Comparison of ENCODE assay signal across 8 cellular contexts in genomic region chr4:114694770-114695169, GRCh38.
DNase-seq lines count a peak whose midpoint lies in the region; ATAC-seq and TF ChIP-seq lines count a peak whose summit lies in the region.

No MANE protein-coding gene starts in this region.

- peak; percentile 64 for ATAC-seq in HCT116

- H3K79me2 ChIP-seq in HCT116 (ENCODE audit: insufficient read depth, low read length): no peaks in the 10 kb centered on the region

- intact Hi-C loops in HCT116 (cut with micrococcal nuclease): loop anchor here (1.0 to 10.0 kb wide), 4 partner anchors 308 to 1300 kb away; no protein-coding TSS in a partner anchor

- no peaks in the 10 kb centered on the region; the same call in 1 of the 2 replicates for H4K20me1 ChIP-seq in HCT116 (ENCODE audit: insufficient read depth)

- BruUV-seq in HCT116 (replicated peaks; lab: Mats Ljungman, UMichigan): no TSS peak

- H3K9me3 ChIP-seq in HCT116 (ENCODE audit: control insufficient read depth in 1 of 2, insufficient read depth in 1 of 2, low read depth in 1 of 2, low read length in 2 of 2): no peaks in the 10 kb centered on the region

- H3K27ac ChIP-seq in HCT116 (ENCODE audit: low read depth, low read length) (no peak overlapping the region), coronary artery (no peak overlapping the region)

- no peak overlapping the region for H3K4me2 ChIP-seq in HCT116 (ENCODE audit: low read length)

- H3K4me1 ChIP-seq in HCT116 (ENCODE audit: control insufficient read depth in 1 of 2, insufficient read depth in 2 of 2, low read length in 2 of 2): no peaks in the 10 kb centered on the region

- H3K27ac Mint-ChIP-seq in nephron: no peak overlapping the region

- peaks cover 14% of the 10 kb centered on the region for H3K4me1 Mint-ChIP-seq in nephron

- TF ChIP-seq CTCF in HCT116 (IDR thresholded peaks at IDR 0.05 in 2 of 3, conservative IDR thresholded peaks at IDR 0.05 in 1 of 3; ENCODE audit: borderline replicate concordance in 1 of 3, insufficient read depth in 1 of 3, low read depth in 2 of 3, low read length in 2 of 3) (peak; percentile 33 to 62 (median 57); a peak in 4 of 6 replicates), coronary artery (IDR thresholded peaks at IDR 0.05) (peak; percentile 20), nephron (IDR thresholded peaks at IDR 0.05; ENCODE audit: unreplicated experiment in 3 of 3) (peak; percentile 62 to 71 (median 70))

- H3K27me3 Mint-ChIP-seq in nephron (ENCODE audit: low read depth): no peaks in the 10 kb centered on the region

- TF ChIP-seq RAD21 in HCT116 (IDR thresholded peaks at IDR 0.05; ENCODE audit: low read depth): peak; percentile 79

- no peak overlapping the region for H2AFZ ChIP-seq in HCT116 (ENCODE audit: low read depth, low read length, poor library complexity, severe bottlenecking)

- no peaks in the 10 kb centered on the region for H3K36me3 Mint-ChIP-seq in nephron (ENCODE audit: low read depth)

- no peaks in the 10 kb centered on the region for H3K9me3 Mint-ChIP-seq in nephron

- no peak overlapping the region for H3K9ac ChIP-seq in HCT116 (ENCODE audit: low read length)

- no peak for TF ChIP-seq POLR2A in HCT116 (IDR thresholded peaks at IDR 0.05; ENCODE audit: borderline replicate concordance, extremely low read depth, insufficient read depth, insufficient read length)

- DNase-seq in EH (ENCODE audit: low read depth) (peak; percentile 40), HCT116 (ENCODE audit: low read depth, low spot score) (peak; percentile 28), NCI-H526 (lab: John Stamatoyannopoulos, UW) (peak; percentile 10 to 62), coronary artery (ENCODE audit: low spot score) (no peak), UCSD-AML1 (lab: John Stamatoyannopoulos, UW; ENCODE audit: unreplicated experiment) (no peak)
- no peak for DNase-seq in stimulated activated CD4-positive, alpha-beta T cell treated with anti-CD3 and anti-CD28 coated beads, Interleukin-12 subunit alpha, Interleukin-12 subunit beta, amount 100 ng/mL, for 4 hours
- no peak for DNase-seq in activated CD4-positive, alpha-beta T cell treated with anti-CD3 and anti-CD28 coated beads, Interleukin-2, amount 50 U/mL, for 1 hour

- H3K27me3 ChIP-seq in HCT116 (ENCODE audit: insufficient read depth, low read length): no peaks in the 10 kb centered on the region

- POLR2A ChIA-PET in HCT116 (lab: Charles Lee): no interaction called here

- no peak overlapping the region for H3K4me3 ChIP-seq in HCT116 (replicated peaks in 1 of 2; ENCODE audit: low read depth in 1 of 2, low read length in 2 of 2)
- no peak overlapping the region for H3K4me3 ChIP-seq in coronary artery

- H3K4me3 Mint-ChIP-seq in nephron: no peak overlapping the region

- RAD21 ChIA-PET in HCT116 (lab: Charles Lee; ENCODE audit: low non-redundant PET in 1 of 2, low total read pairs in 2 of 2, uncharacterized antibody in 2 of 2, unreplicated experiment in 2 of 2): interaction anchor here in 1 of 2 experiments (1.2 kb wide), 1 partner anchor 307 kb away, joined by 3 read pairs; no protein-coding TSS in a partner anchor

- H3K9me2 ChIP-seq in HCT116 (ENCODE audit: insufficient read depth): no peaks in the 10 kb centered on the region

- H3K36me3 ChIP-seq in HCT116 (ENCODE audit: control insufficient read depth in 1 of 2, insufficient read depth in 2 of 2, low read length in 2 of 2): no peaks in the 10 kb centered on the region

- CTCF ChIA-PET in HCT116 (lab: Charles Lee): interaction anchor here (1.1 to 1.9 kb wide), 6 partner anchors 14 to 735 kb away, joined by 3 to 21 read pairs (median 6); no protein-coding TSS in a partner anchor

TF ChIP-seq in HCT116, 20 proteins besides CTCF, POLR2A, EP300 and RAD21:
- TF ChIP-seq SP1 (IDR thresholded peaks at IDR 0.05; ENCODE audit: low read depth) (no peak), ZFX (IDR thresholded peaks at IDR 0.05) (no peak), YY1 (IDR thresholded peaks at IDR 0.05; ENCODE audit: extremely low read depth, insufficient replicate concordance, low read depth, low read length) (no peak), ELF1 (IDR thresholded peaks at IDR 0.05; ENCODE audit: borderline replicate concordance, low read depth) (no peak), CEBPB (IDR thresholded peaks at IDR 0.05; ENCODE audit: low read depth) (no peak), JUND (IDR thresholded peaks at IDR 0.05) (no peak), POLR2AphosphoS5 (IDR thresholded peaks at IDR 0.05; ENCODE audit: low read depth, low read length) (no peak)
- TF ChIP-seq, protein P1, sequence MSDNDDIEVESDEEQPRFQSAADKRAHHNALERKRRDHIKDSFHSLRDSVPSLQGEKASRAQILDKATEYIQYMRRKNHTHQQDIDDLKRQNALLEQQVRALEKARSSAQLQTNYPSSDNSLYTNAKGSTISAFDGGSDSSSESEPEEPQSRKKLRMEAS (IDR thresholded peaks at IDR 0.05): no peak

Comparison
In these comparisons a context has a peak if more than half of its experiments do, and no peak if none do; other contexts are left out.
1. DNase-seq: peak in EH (single experiment), HCT116 (single experiment) and NCI-H526 (2 of 2); none in coronary artery (single experiment), stimulated activated CD4-positive, alpha-beta T cell treated with anti-CD3 and anti-CD28 coated beads, Interleukin-12 subunit alpha, Interleukin-12 subunit beta, amount 100 ng/mL, for 4 hours (single experiment), UCSD-AML1 (single experiment) and activated CD4-positive, alpha-beta T cell treated with anti-CD3 and anti-CD28 coated beads, Interleukin-2, amount 50 U/mL, for 1 hour (single experiment).
2. CTCF ChIP-seq: peak in every context shown above with its lines; median percentile 70 in nephron; 57 in HCT116; 20 in coronary artery.